In genomic region chr16:1325673-1326371, GRCh38 we compare ENCODE assay signal across 1 cellular context.
TF ChIP-seq lines count a peak whose summit lies in the region.

No MANE protein-coding gene starts in this region.

TF ChIP-seq in SK-N-SH, 30 proteins besides CTCF, POLR2A, EP300 and RAD21:
- TF ChIP-seq POLR2AphosphoS5 (IDR thresholded peaks at IDR 0.05; ENCODE audit: low read depth, low read length) (0 out of 2 replicates have a peak, but pooled peaks have one; percentile 13), RFX5 (IDR thresholded peaks at IDR 0.05; ENCODE audit: low read length) (no peak), JUND (IDR thresholded peaks at IDR 0.05) (no peak), GATA2 (CRISPR knock-in tag; IDR thresholded peaks at IDR 0.05) (no peak)
TF ChIP-seq in SK-N-SH: peak in this region for 1.
